In the genomic region with DNA sequence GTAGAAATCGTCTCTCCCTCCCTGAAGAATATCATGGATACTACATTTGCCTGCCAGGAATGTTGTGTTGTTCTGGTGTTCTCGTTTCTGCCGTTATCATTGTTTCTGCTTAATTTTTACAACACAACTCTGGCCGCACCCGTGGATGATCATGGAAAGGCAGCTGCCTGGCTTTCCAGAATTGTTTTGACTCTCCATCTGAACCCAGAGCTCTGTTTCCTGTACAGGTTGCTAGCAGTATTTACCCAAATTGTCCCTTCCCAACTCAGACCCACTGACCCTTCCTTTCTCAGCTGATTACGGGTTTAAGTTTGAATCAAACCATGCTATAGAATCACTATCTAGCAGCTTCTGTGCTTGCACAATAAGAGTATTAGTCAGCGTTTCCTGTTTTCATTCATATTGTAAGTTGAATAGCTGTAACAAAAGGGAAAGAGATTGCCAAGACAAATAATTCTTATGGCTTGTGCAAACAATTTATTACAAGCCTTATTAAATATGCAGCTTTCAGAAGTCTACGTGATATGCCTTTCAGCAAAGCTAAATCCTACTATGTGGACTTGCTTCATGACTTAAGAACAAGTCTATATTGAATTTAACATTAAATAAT, we compare ENCODE assay signal across 9 cellular contexts.
DNase-seq lines count a peak whose midpoint lies in the region; ATAC-seq and TF ChIP-seq lines count a peak whose summit lies in the region.
"Had no signal": no experiment of that assay in that cellular context is flagged by ENCODE, and none has a peak within 500 bp of the region (broad histone marks: within the 10 kb centered on the region; RNA-seq: fewer than 3 reads in every experiment).

No MANE protein-coding gene starts in this region.

- H3K4me3 Mint-ChIP-seq in activated CD8-positive, alpha-beta T cell treated with anti-CD3 and anti-CD28 coated beads for 36 hours, result no peak overlapping the region
- H3K4me3 Mint-ChIP-seq: IgD-negative memory B cell had no signal

- H3K4me3 ChIP-seq in hepatocyte, result no peak overlapping the region

- peaks cover 30% of the 10 kb centered on the region for H3K4me1 Mint-ChIP-seq in activated CD8-positive, alpha-beta T cell treated with anti-CD3 and anti-CD28 coated beads for 36 hours (ENCODE audit: low read depth)

- H3K4me2 ChIP-seq in hepatocyte, result peak overlapping the region; percentile 15

- 66% methylated on average over 8 of the region's 8 CpGs for WGBS in hepatocyte (ENCODE audit: low lambda C conversion rate, missing lambda C conversion rate)

- H3K9me3 Mint-ChIP-seq in activated CD8-positive, alpha-beta T cell treated with anti-CD3 and anti-CD28 coated beads for 36 hours, result no peaks in the 10 kb centered on the region
- H3K9me3 Mint-ChIP-seq: IgD-negative memory B cell had no signal

- no peak overlapping the region for H2AFZ ChIP-seq in hepatocyte

- POLR2A ChIA-PET in activated CD8-positive, alpha-beta T cell treated with anti-CD3 and anti-CD28 coated beads for 36 hours (lab: Charles Lee), result interaction anchor here (0.6 kb wide), 1 partner anchor 735 kb away, joined by 3 read pairs; no protein-coding TSS in a partner anchor

- H3K36me3 Mint-ChIP-seq in activated CD8-positive, alpha-beta T cell treated with anti-CD3 and anti-CD28 coated beads for 36 hours (ENCODE audit: low read depth), result peaks cover 33% of the 10 kb centered on the region
- H3K36me3 Mint-ChIP-seq: IgD-negative memory B cell had no signal

- CTCF ChIA-PET in activated CD8-positive, alpha-beta T cell treated with anti-CD3 and anti-CD28 coated beads for 36 hours (lab: Charles Lee), result interaction anchor here (1.1 to 3.3 kb wide), 4 partner anchors 9 to 401 kb away, joined by 3 to 27 read pairs (median 6); no protein-coding TSS in a partner anchor

- H4K20me1 ChIP-seq in hepatocyte (ENCODE audit: insufficient read depth, poor library complexity, severe bottlenecking), result no peaks in the 10 kb centered on the region

- no peak for TF ChIP-seq CTCF in activated CD8-positive, alpha-beta T cell treated with anti-CD3 and anti-CD28 coated beads for 36 hours (IDR thresholded peaks at IDR 0.05)
- TF ChIP-seq CTCF in hepatocyte (IDR thresholded peaks at IDR 0.05; ENCODE audit: poor library complexity), result no peak

- peaks cover 4% of the 10 kb centered on the region for H3K4me1 ChIP-seq in hepatocyte (ENCODE audit: insufficient read depth)

- H3K9me2 ChIP-seq in hepatocyte (replicated peaks; ENCODE audit: insufficient read depth), result no peaks in the 10 kb centered on the region

- no peaks in the 10 kb centered on the region for H3K27me3 Mint-ChIP-seq in activated CD8-positive, alpha-beta T cell treated with anti-CD3 and anti-CD28 coated beads for 36 hours
- H3K27me3 Mint-ChIP-seq: IgD-negative memory B cell had no signal

- H3K27me3 ChIP-seq in hepatocyte, result no peaks in the 10 kb centered on the region

- no peaks in the 10 kb centered on the region for H3K9me3 ChIP-seq in hepatocyte (ENCODE audit: low read depth)

- H3K79me2 ChIP-seq in hepatocyte, result no peaks in the 10 kb centered on the region

- peak; percentile 88 for DNase-seq in DMS53 (lab: John Stamatoyannopoulos, UW)
- DNase-seq in MV-4-11 (lab: John Stamatoyannopoulos, UW), result peak; percentile 77
- DNase-seq in activated CD8-positive, alpha-beta T cell treated with anti-CD3 and anti-CD28 coated beads for 36 hours, result no peak
- no peak for DNase-seq in hepatocyte (ENCODE audit: low spot score)
- no peak for DNase-seq in retina
- DNase-seq in RPMI8226, result no peak

- no peaks in the 10 kb centered on the region for H3K36me3 ChIP-seq in hepatocyte (replicated peaks; ENCODE audit: insufficient read depth, low read depth)

- peak overlapping the region; percentile 7 for H3K27ac Mint-ChIP-seq in activated CD8-positive, alpha-beta T cell treated with anti-CD3 and anti-CD28 coated beads for 36 hours
- H3K27ac Mint-ChIP-seq: IgD-negative memory B cell had no signal

- peak; percentile 60 for ATAC-seq in activated CD8-positive, alpha-beta T cell treated with anti-CD3 and anti-CD28 coated beads for 36 hours
- no peak for ATAC-seq in GM21825 (IDR thresholded peaks at IDR 0.05; ENCODE audit: unreplicated experiment)
- ATAC-seq in GM21423 (IDR thresholded peaks at IDR 0.05; ENCODE audit: unreplicated experiment), result no peak

- peak overlapping the region; percentile 7 for H3K27ac ChIP-seq in hepatocyte

- intact Hi-C loops in activated CD8-positive, alpha-beta T cell treated with anti-CD3 and anti-CD28 coated beads for 36 hours (cut with micrococcal nuclease), result no loop called here

Comparison
In these comparisons a context has a peak if more than half of its experiments do, and no peak if none do; other contexts are left out.
1. DNase-seq: peak in DMS53 (single experiment) and MV-4-11 (single experiment); none in activated CD8-positive, alpha-beta T cell treated with anti-CD3 and anti-CD28 coated beads for 36 hours (single experiment), hepatocyte (single experiment), retina (single experiment) and RPMI8226 (single experiment).